ENCODE assay signal across 8 cellular contexts in genomic region chr17:76672270-76672851, GRCh38. TPM values are rescaled to one million over a fixed set of nuclear protein-coding genes. Genes with fewer than 3 reads are reported as not detected.
A peak's percentile ranks its signal among the peaks of the same experiment; 100 is the strongest.
DNase-seq lines count a peak whose midpoint lies in the region; ATAC-seq and TF ChIP-seq lines count a peak whose summit lies in the region.

No MANE protein-coding gene starts in this region.

- WGBS in mammary epithelial cell (ENCODE audit: low coverage, missing lambda C conversion rate): 35% methylated on average over 13 of the region's 13 CpGs

- dilution Hi-C loops in mammary epithelial cell (cut with HindIII; ENCODE audit: low sequenced_read_pairs): no loop called here

- H3K27me3 ChIP-seq in BLaER1 (no peaks in the 10 kb centered on the region), Karpas-422 (ENCODE audit: low read length) (no peaks in the 10 kb centered on the region), mammary epithelial cell (ENCODE audit: insufficient read depth, low read length) (no peaks in the 10 kb centered on the region), mucosa of rectum (ENCODE audit: control insufficient read depth in 2 of 2, insufficient read depth in 2 of 2, low read length in 2 of 2) (no peaks in the 10 kb centered on the region)

- H3K27ac ChIP-seq in BLaER1: peak overlapping the region; percentile 89
- peak overlapping the region; percentile 76 for H3K27ac ChIP-seq in Karpas-422 (ENCODE audit: low read length)
- peak overlapping the region; percentile 51 for H3K27ac ChIP-seq in mammary epithelial cell (ENCODE audit: insufficient read depth, low read depth, low read length)
- peak overlapping the region; percentile 98 for H3K27ac ChIP-seq in mucosa of rectum (ENCODE audit: low read depth in 2 of 2, low read length in 2 of 2)

- TF ChIP-seq CTCF in mammary epithelial cell (conservative IDR thresholded peaks at IDR 0.05 in 1 of 2, IDR thresholded peaks at IDR 0.05 in 1 of 2; ENCODE audit: extremely low read depth in 1 of 2, insufficient read depth in 1 of 2, low read depth in 1 of 2, low read length in 2 of 2): no peak

- peaks cover 41% of the 10 kb centered on the region for H3K4me1 ChIP-seq in BLaER1
- H3K4me1 ChIP-seq in Karpas-422 (ENCODE audit: low read length): peaks cover 13% of the 10 kb centered on the region
- peaks cover 17% of the 10 kb centered on the region for H3K4me1 ChIP-seq in mammary epithelial cell (ENCODE audit: insufficient read depth, low read length)
- H3K4me1 ChIP-seq in mucosa of rectum (ENCODE audit: control insufficient read depth in 2 of 2, insufficient read depth in 2 of 2, low read length in 2 of 2): peaks cover 30 to 48% of the 10 kb centered on the region in 2 donors

- H3K4me3 ChIP-seq in BLaER1: peak overlapping the region; percentile 72
- peak overlapping the region; percentile 89 for H3K4me3 ChIP-seq in Karpas-422 (ENCODE audit: low read length)
- H3K4me3 ChIP-seq in mammary epithelial cell (replicated peaks in 1 of 3; ENCODE audit: insufficient read depth in 1 of 3, low read depth in 2 of 3, low read length in 3 of 3): peak overlapping the region; percentile 68 to 81 (median 72)
- peak overlapping the region; percentile 70 to 83 for H3K4me3 ChIP-seq in mucosa of rectum (ENCODE audit: low read length in 2 of 2)

- ATAC-seq in HG03095 (IDR thresholded peaks at IDR 0.05; ENCODE audit: unreplicated experiment): no peak

- H4K20me1 ChIP-seq in BLaER1: no peaks in the 10 kb centered on the region
- H4K20me1 ChIP-seq in Karpas-422 (ENCODE audit: insufficient read depth, low read depth, low read length): no peaks in the 10 kb centered on the region
- no peaks in the 10 kb centered on the region for H4K20me1 ChIP-seq in mammary epithelial cell (ENCODE audit: insufficient read depth, low read length)

- H3K9me3 ChIP-seq in BLaER1 (peaks cover 10% of the 10 kb centered on the region; the same call in 1 of the 2 replicates), Karpas-422 (ENCODE audit: low read length) (no peaks in the 10 kb centered on the region), mammary epithelial cell (replicated peaks; ENCODE audit: insufficient read depth, low read length) (no peaks in the 10 kb centered on the region), mucosa of rectum (ENCODE audit: control insufficient read depth in 2 of 2, low read length in 2 of 2) (no peaks in the 10 kb centered on the region)

- intact Hi-C loops in mammary epithelial cell (cut with micrococcal nuclease): loop anchor here (5.0 kb wide), 1 partner anchor 40 kb away; the partner anchor contains the start of gene MXRA7

- peaks cover 6% of the 10 kb centered on the region; the same call in 1 of the 2 replicates for H3K9me2 ChIP-seq in Karpas-422 (replicated peaks; ENCODE audit: insufficient read depth, low read length)

- peak overlapping the region; percentile 98 for H2AFZ ChIP-seq in Karpas-422 (ENCODE audit: low read length)
- peak overlapping the region; percentile 87 for H2AFZ ChIP-seq in mammary epithelial cell (ENCODE audit: low read depth, low read length)

- no TSS peak for BruUV-seq in mammary epithelial cell (replicated peaks; lab: Mats Ljungman, UMichigan)

- H3K79me2 ChIP-seq in Karpas-422 (ENCODE audit: low read length) (no peaks in the 10 kb centered on the region), mammary epithelial cell (ENCODE audit: insufficient read depth, low read length) (no peaks in the 10 kb centered on the region)

- H3K36me3 ChIP-seq in BLaER1 (peaks cover 10% of the 10 kb centered on the region), Karpas-422 (ENCODE audit: insufficient read depth, low read length) (no peaks in the 10 kb centered on the region), mammary epithelial cell (ENCODE audit: insufficient read depth, low read length) (no peaks in the 10 kb centered on the region), mucosa of rectum (ENCODE audit: control insufficient read depth in 2 of 2, insufficient read depth in 2 of 2, low read length in 2 of 2) (peaks cover 0 to 1% of the 10 kb centered on the region in 2 donors)

- CTCF ChIA-PET in mammary epithelial cell (lab: Charles Lee; ENCODE audit: low non-redundant PET): interaction anchor here (0.5 kb wide), 1 partner anchor 302 kb away, joined by 3 read pairs; no protein-coding TSS in a partner anchor

- no peak for DNase-seq in Karpas-422
- DNase-seq in mammary epithelial cell: no peak
- DNase-seq in NCI-H446 treated with DMSO at 0.1 percent for 48 hours (lab: John Stamatoyannopoulos, UW): no peak
- no peak for DNase-seq in HUDEP-2 (lab: John Stamatoyannopoulos, UW; ENCODE audit: unreplicated experiment in 76 of 76)
- no peak for DNase-seq in glomerular visceral epithelial cell (ENCODE audit: extremely low spot score)

- in situ Hi-C loops in mammary epithelial cell (cut with MboI; ENCODE audit: low sequenced_read_pairs in 2 of 2): no loop called here

- H3K4me2 ChIP-seq in BLaER1 (peak overlapping the region; percentile 85), Karpas-422 (ENCODE audit: low read depth, low read length, poor library complexity, severe bottlenecking) (peak overlapping the region; percentile 92), mammary epithelial cell (ENCODE audit: insufficient read depth, low read depth, low read length) (peak overlapping the region; percentile 87)

- H3K9ac ChIP-seq in BLaER1: peak overlapping the region; percentile 82
- H3K9ac ChIP-seq in Karpas-422 (ENCODE audit: low read length): peak overlapping the region; percentile 80
- peak overlapping the region; percentile 84 for H3K9ac ChIP-seq in mammary epithelial cell (ENCODE audit: insufficient read depth, low read length)
- H3K9ac ChIP-seq in mucosa of rectum (ENCODE audit: low read depth in 1 of 2, low read length in 2 of 2): peak overlapping the region; percentile 86 to 98

RNA-seq across cellular contexts. Expression of gene ST6GALNAC1, which starts 28.8 kb away (rescaled TPM):
- total RNA-seq in Karpas-422 (2014; rRNA removed; shearing (Covaris generic); ENCODE audit: low replicate concordance): not detected in 2 replicates
- total RNA-seq in mammary epithelial cell: not detected
- not detected for polyA plus RNA-seq in mammary epithelial cell
- polyA minus RNA-seq in mammary epithelial cell: not detected

RNA-seq across cellular contexts. Expression of gene MXRA7, which starts 38.4 kb away (rescaled TPM):
- total RNA-seq in Karpas-422 (2014; rRNA removed; shearing (Covaris generic); ENCODE audit: low replicate concordance): 0.45 TPM in 1 of 2 replicates, not detected in the other
- total RNA-seq in mammary epithelial cell: 100 to 1,000 TPM; 116 to 183 TPM
- polyA plus RNA-seq in mammary epithelial cell: 59.5 TPM
- polyA minus RNA-seq in mammary epithelial cell: 144 TPM

RNA-seq across cellular contexts. Expression of gene JMJD6, which starts 54.0 kb away (rescaled TPM):
- 16.2 and 20.5 TPM in 2 replicates for total RNA-seq in Karpas-422 (2014; rRNA removed; shearing (Covaris generic); ENCODE audit: low replicate concordance)
- total RNA-seq in mammary epithelial cell: 10 to 100 TPM; 10.3 to 22.2 TPM
- polyA plus RNA-seq in mammary epithelial cell: 14.4 TPM
- polyA minus RNA-seq in mammary epithelial cell: 25.0 TPM

RNA-seq across cellular contexts. Expression of gene METTL23, which starts 54.3 kb away (rescaled TPM):
- total RNA-seq in Karpas-422 (2014; rRNA removed; shearing (Covaris generic); ENCODE audit: low replicate concordance): 43.4 and 72.4 TPM in 2 replicates
- 10 to 100 TPM; 18.2 to 27.7 TPM for total RNA-seq in mammary epithelial cell
- polyA plus RNA-seq in mammary epithelial cell: 38.3 TPM
- polyA minus RNA-seq in mammary epithelial cell: 19.5 TPM

Comparison
In these comparisons a context has a peak if more than half of its experiments do, and no peak if none do; other contexts are left out.
1. RNA of gene MXRA7, which starts 38.4 kb away (total RNA-seq): 116 to 183 TPM in mammary epithelial cell; 0.45 TPM in Karpas-422; every median in the first group is over 10 times any median in the second.
2. Peak in every context shown above with its lines, with median percentiles within 50 percentile points of each other: H3K27ac ChIP-seq, H3K4me2 ChIP-seq, H3K4me3 ChIP-seq and H3K9ac ChIP-seq.